8 cellular contexts compared by ENCODE assay signal in the genomic region with DNA sequence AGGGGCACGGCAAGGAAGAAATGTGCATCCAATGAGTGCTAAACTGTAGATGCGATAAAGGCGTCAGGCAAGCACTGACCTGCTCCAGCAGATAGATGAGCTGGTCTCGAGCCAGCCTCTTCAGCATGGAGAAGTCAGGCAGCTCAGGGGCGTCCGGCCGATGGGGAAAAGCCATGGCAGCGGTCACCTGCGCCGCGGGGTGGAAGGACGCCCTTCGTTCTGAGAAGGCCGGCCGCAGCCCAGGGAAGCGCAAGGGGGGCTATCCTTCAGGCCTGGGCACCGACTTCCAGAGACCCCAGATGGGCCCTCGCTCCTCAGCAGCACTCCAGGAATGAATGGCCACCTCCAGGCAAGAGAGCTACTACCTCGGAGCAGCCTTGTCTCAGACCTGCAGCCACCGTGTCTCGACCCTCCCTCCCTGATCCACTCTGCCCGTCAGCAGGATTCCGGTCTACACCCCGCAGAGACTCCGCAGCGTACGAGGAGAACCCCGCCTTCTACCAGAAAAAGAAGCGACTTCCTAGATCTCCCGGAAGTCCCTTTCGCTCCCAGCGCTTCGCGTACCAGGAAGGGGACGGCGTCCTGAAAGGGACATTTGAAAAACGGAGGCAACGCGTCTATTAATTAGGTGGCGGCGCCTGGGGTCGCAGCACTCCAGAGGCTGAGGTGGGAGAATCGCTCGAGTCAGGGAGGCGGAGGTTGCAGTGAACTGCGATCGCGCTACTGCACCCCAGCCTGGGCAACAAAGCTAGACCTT. TPM values are rescaled to one million over a fixed set of nuclear protein-coding genes. Genes with fewer than 3 reads are reported as not detected.
DNase-seq lines count a peak whose midpoint lies in the region; ATAC-seq and TF ChIP-seq lines count a peak whose summit lies in the region.

A gene (minus strand): TSS at position 520 of the 757 bp plus-strand sequence. CDS start 345 bp downstream, at position 175.

- no peak within 1 kb of the TSS for H2BK15ac ChIP-seq in IMR-90 (ENCODE audit: low read depth, low read length)

- peak within 1 kb of the TSS; percentile 74 for H2BK5ac ChIP-seq in IMR-90 (ENCODE audit: low read depth, low read length, poor library complexity, severe bottlenecking)

- H4K20me1 ChIP-seq in IMR-90 (ENCODE audit: insufficient read depth, low read length): no peaks in the 10 kb centered on the region; the same call in 1 of the 2 replicates

- peak within 1 kb of the TSS; percentile 96 for H3K14ac ChIP-seq in IMR-90 (replicated peaks; ENCODE audit: low read depth, low read length)

- intact Hi-C loops in IMR-90 (cut with micrococcal nuclease): no loop called here

- H3K4me2 ChIP-seq in IMR-90 (ENCODE audit: low read depth, low read length): peak within 1 kb of the TSS; percentile 91

- DNase-seq in COR-L47 (lab: John Stamatoyannopoulos, UW) (peak; percentile 92), IMR-90 (peak; percentile 80), OCI-M2 (lab: John Stamatoyannopoulos, UW; ENCODE audit: unreplicated experiment) (peak; percentile 45), activated T-cell treated with anti-CD3 and anti-CD28 coated beads for 4 hours (peak; percentile 67), erythroblast (lab: John Stamatoyannopoulos, UW) (peak; percentile 87 to 88)
- peak; percentile 48 to 60 for DNase-seq in stimulated activated CD8-positive, alpha-beta memory T cell treated with anti-CD3 and anti-CD28 coated beads, Interleukin-4, amount 100 ng/mL, for 4 hours (ENCODE audit: low read depth in 2 of 2, low spot score in 1 of 2)

- H3K23ac ChIP-seq in IMR-90 (ENCODE audit: low read depth, low read length): peak within 1 kb of the TSS; percentile 89

- TF ChIP-seq POLR2A in IMR-90 (IDR thresholded peaks at IDR 0.05; ENCODE audit: low read depth, low read length): peak; percentile 30; the same call in 1 of the 2 replicates
- TF ChIP-seq POLR2A in erythroblast (IDR thresholded peaks at IDR 0.05; ENCODE audit: low read length): peak; percentile 77

- CTCF ChIA-PET in IMR-90 (lab: Yijun Ruan, JAX): interaction anchor here (1.7 kb wide), 1 partner anchor 27 kb away, joined by 8 read pairs; no protein-coding TSS in a partner anchor

- TSS peak; percentile 62 for BruUV-seq in IMR-90 (replicated peaks; lab: Mats Ljungman, UMichigan)

- H3K4me3 ChIP-seq in IMR-90 (ENCODE audit: insufficient read depth, low read depth, low read length): peak within 1 kb of the TSS; percentile 65
- H3K4me3 ChIP-seq in mucosa of rectum (ENCODE audit: low read length in 2 of 2): peak within 1 kb of the TSS; percentile 94 to 99

- no peaks in the 10 kb centered on the region for H3K4me1 ChIP-seq in IMR-90 (ENCODE audit: control insufficient read depth, insufficient read depth, low read length)
- peaks cover 8 to 9% of the 10 kb centered on the region in 2 donors for H3K4me1 ChIP-seq in mucosa of rectum (ENCODE audit: control insufficient read depth in 2 of 2, insufficient read depth in 2 of 2, low read length in 2 of 2)

- peak within 1 kb of the TSS; percentile 94 to 98 for H4K8ac ChIP-seq in IMR-90 (ENCODE audit: low read depth in 2 of 2, low read length in 2 of 2)

- H2BK20ac ChIP-seq in IMR-90 (ENCODE audit: low read depth, low read length): no peak within 1 kb of the TSS

- 3% methylated on average over 22 of the region's 48 CpGs; no CpG with 5 or more reads in 1 of the 2 experiments for WGBS in IMR-90 (ENCODE audit: extremely low coverage in 2 of 2, insufficient read length in 1 of 2), 2 experiments

- H3K9ac ChIP-seq in IMR-90 (ENCODE audit: low read depth, low read length) (peak within 1 kb of the TSS; percentile 89), mucosa of rectum (ENCODE audit: low read depth in 1 of 2, low read length in 2 of 2) (peak within 1 kb of the TSS; percentile 89 to 96)

- peak within 1 kb of the TSS; percentile 81 for H3K56ac ChIP-seq in IMR-90 (ENCODE audit: extremely low read depth, insufficient read depth, low read length)

- ATAC-seq in GM21515 (IDR thresholded peaks at IDR 0.05; ENCODE audit: unreplicated experiment) (peak; percentile 79), IMR-90 (ENCODE audit: low read depth) (peak; percentile 93)

- no peak for TF ChIP-seq CTCF in IMR-90 (conservative IDR thresholded peaks at IDR 0.05; ENCODE audit: low read depth, low read length)

- no peaks in the 10 kb centered on the region for H3K36me3 ChIP-seq in IMR-90 (ENCODE audit: control insufficient read depth, insufficient read depth, low read length)
- H3K36me3 ChIP-seq in mucosa of rectum (ENCODE audit: control insufficient read depth in 2 of 2, insufficient read depth in 2 of 2, low read length in 2 of 2): peaks cover 0 to 4% of the 10 kb centered on the region in 2 donors

- peaks cover 6% of the 10 kb centered on the region; the same call in 1 of the 2 replicates for H3K9me1 ChIP-seq in IMR-90 (ENCODE audit: insufficient read depth, low read length)

- H3K27ac ChIP-seq in IMR-90 (ENCODE audit: insufficient read depth, low read length) (peak within 1 kb of the TSS; percentile 75), mucosa of rectum (ENCODE audit: low read depth in 2 of 2, low read length in 2 of 2) (peak within 1 kb of the TSS; percentile 63 to 82)

- no peaks in the 10 kb centered on the region for H3K27me3 ChIP-seq in IMR-90 (ENCODE audit: control insufficient read depth, insufficient read depth, low read length)
- no peaks in the 10 kb centered on the region for H3K27me3 ChIP-seq in mucosa of rectum (ENCODE audit: control insufficient read depth in 2 of 2, insufficient read depth in 2 of 2, low read length in 2 of 2)

- no peak for TF ChIP-seq RAD21 in IMR-90 (IDR thresholded peaks at IDR 0.05; ENCODE audit: low read length)

- POLR2A ChIA-PET in IMR-90 (lab: Charles Lee; ENCODE audit: unreplicated experiment): no interaction called here

- peak within 1 kb of the TSS; percentile 98 for H2AFZ ChIP-seq in IMR-90 (replicated peaks; ENCODE audit: low read length, poor library complexity)

- H4K5ac ChIP-seq in IMR-90 (ENCODE audit: low read depth, low read length): peak within 1 kb of the TSS; percentile 62

- peak within 1 kb of the TSS; percentile 80; the same call in 1 of the 2 replicates for H2AK5ac ChIP-seq in IMR-90 (ENCODE audit: low read depth, low read length)

- dilution Hi-C loops in IMR-90 (cut with HindIII; ENCODE audit: low sequenced_read_pairs, unreplicated experiment): no loop called here

- peaks cover 12 to 43% of the 10 kb centered on the region in 2 experiments for H3K79me1 ChIP-seq in IMR-90 (ENCODE audit: low read depth in 1 of 2, low read length in 2 of 2)

- peak within 1 kb of the TSS; percentile 43 for H3K18ac ChIP-seq in IMR-90 (ENCODE audit: low read depth, low read length)

- in situ Hi-C loops in IMR-90 (cut with MboI; ENCODE audit: low sequenced_read_pairs): no loop called here

- H2AK9ac ChIP-seq in IMR-90 (replicated peaks; ENCODE audit: low read depth, low read length, poor library complexity): peak within 1 kb of the TSS; percentile 94

- no peaks in the 10 kb centered on the region for H3K9me3 ChIP-seq in IMR-90 (ENCODE audit: control insufficient read depth, insufficient read depth, low read length)
- no peaks in the 10 kb centered on the region for H3K9me3 ChIP-seq in mucosa of rectum (ENCODE audit: control insufficient read depth in 2 of 2, low read length in 2 of 2)

- peak within 1 kb of the TSS; percentile 93 for H3K4ac ChIP-seq in IMR-90 (ENCODE audit: low read depth, low read length)

- H4K91ac ChIP-seq in IMR-90 (ENCODE audit: insufficient read depth, low read depth, low read length): peak within 1 kb of the TSS; percentile 91

- peak within 1 kb of the TSS; percentile 69 for H2BK120ac ChIP-seq in IMR-90 (ENCODE audit: low read depth, low read length)

TF ChIP-seq in IMR-90, 13 proteins besides CTCF, POLR2A, EP300 and RAD21:
- TF ChIP-seq CHD1 (IDR thresholded peaks at IDR 0.05; ENCODE audit: low read depth, low read length) (no peak), MXI1 (IDR thresholded peaks at IDR 0.05; ENCODE audit: borderline replicate concordance, low read depth, low read length) (peak; percentile 29; the same call in 1 of the 2 replicates)

RNA-seq across cellular contexts. Expression of the gene that starts here (rescaled TPM):
- 7.5 and 9.0 TPM in 2 replicates for total RNA-seq in IMR-90 (2012; rRNA removed)
- 11.3 and 12.3 TPM in 2 replicates for polyA plus RNA-seq in IMR-90 (2012; rRNA removed)
- polyA plus RNA-seq in IMR-90 (2012; cell fraction: cytosol; rRNA removed): 7.6 and 9.8 TPM in 2 replicates
- polyA plus RNA-seq in IMR-90 (2012; cell fraction: nucleus; rRNA removed; ENCODE audit: low replicate concordance): 47.8 and 54.3 TPM in 2 replicates

Comparison
In these comparisons a context has a peak if more than half of its experiments do, and no peak if none do; other contexts are left out.
1. Peak in every context shown above with its lines: DNase-seq, ATAC-seq, H3K4me3 ChIP-seq and H3K27ac ChIP-seq.